7 cellular contexts compared by ENCODE assay signal in the genomic region with DNA sequence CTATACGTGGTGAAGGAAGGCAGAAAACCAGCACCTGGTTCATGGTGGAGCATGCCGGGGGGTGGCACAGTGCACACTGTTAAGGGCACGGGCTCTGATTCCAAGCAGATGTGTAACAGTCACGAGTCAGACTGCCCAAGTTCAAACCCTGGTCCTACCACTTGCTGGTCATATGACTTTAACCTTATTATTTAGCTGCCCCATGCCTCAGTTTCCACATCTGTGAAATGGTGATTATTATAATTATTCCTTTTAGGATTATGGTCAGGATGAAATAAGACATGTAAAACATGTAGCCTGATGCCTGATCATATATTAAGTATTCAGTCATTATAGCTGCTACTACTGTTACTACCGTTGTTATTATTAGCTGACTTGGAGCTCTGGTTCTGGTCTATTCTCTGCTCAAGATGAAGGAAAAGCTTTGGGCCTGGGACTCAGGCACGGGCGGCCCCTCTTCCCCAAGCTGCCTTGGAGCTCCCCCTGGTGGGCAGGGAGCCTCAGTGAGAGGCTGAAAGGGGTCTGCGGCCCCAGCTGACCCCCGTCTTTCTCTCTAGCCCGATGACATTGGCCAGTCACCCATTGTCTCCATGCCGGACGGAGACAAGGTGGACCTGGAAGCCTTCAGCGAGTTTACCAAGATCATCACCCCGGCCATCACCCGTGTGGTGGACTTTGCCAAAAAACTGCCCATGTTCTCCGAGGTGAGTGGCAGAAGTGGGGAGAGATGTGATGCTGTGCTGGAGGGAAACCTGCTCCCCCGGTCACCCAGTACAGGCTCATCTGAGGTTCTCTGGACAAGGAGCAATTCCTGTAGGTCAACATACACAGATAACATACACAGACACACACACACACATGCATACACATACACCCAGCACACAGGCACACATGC.
DNase-seq lines count a peak whose midpoint lies in the region; ATAC-seq and TF ChIP-seq lines count a peak whose summit lies in the region.

No MANE protein-coding gene starts in this region.

- H3K36me3 ChIP-seq in rectal smooth muscle tissue (ENCODE audit: control insufficient read depth, insufficient read depth, low read length) = peaks cover 45% of the 10 kb centered on the region

- peak overlapping the region; percentile 33 for H3K27ac ChIP-seq in rectal smooth muscle tissue (ENCODE audit: low read depth, low read length)

- TF ChIP-seq CTCF in GM12865 (IDR thresholded peaks at IDR 0.05; ENCODE audit: insufficient read depth, low read depth, low read length, missing control alignments) = peak; percentile 83

- no peak overlapping the region for H3K4me3 ChIP-seq in GM12865 (ENCODE audit: low read depth, low read length)
- peak overlapping the region; percentile 6 for H3K4me3 ChIP-seq in rectal smooth muscle tissue (ENCODE audit: low read length)

- DNase-seq in GM12865 (ENCODE audit: low read depth) (peak; percentile 58), NCI-H1105 (lab: John Stamatoyannopoulos, UW) (peak; percentile 35), fibroblast of peridontal ligament (ENCODE audit: extremely low read depth) (peak; percentile 43), SIG-M5 treated with dmso at 0.1 percent for 504 hours (lab: John Stamatoyannopoulos, UW; ENCODE audit: unreplicated experiment) (no peak)
- DNase-seq in activated CD8-positive, alpha-beta memory T cell treated with anti-CD3 and anti-CD28 coated beads for 24 hours = peak; percentile 85

- ATAC-seq in GM19023 (IDR thresholded peaks at IDR 0.05; ENCODE audit: unreplicated experiment) = no peak

- H3K27me3 ChIP-seq in rectal smooth muscle tissue (ENCODE audit: control insufficient read depth, insufficient read depth, low read length) = no peaks in the 10 kb centered on the region

- H3K4me1 ChIP-seq in rectal smooth muscle tissue (ENCODE audit: control insufficient read depth, insufficient read depth, low read length) = peaks cover 23% of the 10 kb centered on the region

- no peak overlapping the region for H3K9ac ChIP-seq in rectal smooth muscle tissue (ENCODE audit: low read length)
